Comparison of ENCODE assay signal across 8 cellular contexts in the genomic region with DNA sequence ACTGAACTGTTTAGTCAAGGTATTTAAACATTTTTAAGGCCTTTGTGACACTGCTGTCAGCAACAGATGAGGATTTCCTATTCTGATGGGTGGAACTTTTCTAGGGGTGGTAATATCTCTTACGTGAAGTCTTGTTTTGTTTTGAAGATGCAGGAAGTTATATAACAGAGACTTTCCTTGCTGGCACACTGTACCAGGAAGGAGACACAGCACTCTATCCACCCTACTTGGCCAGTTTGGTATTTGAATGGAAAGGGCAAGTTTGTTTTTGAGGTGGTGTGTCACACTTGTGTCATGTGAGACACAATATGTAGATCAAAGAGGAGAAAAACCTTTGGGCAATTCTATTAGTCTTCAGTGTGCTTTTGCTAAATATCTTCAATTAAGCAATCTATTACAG. TPM values are rescaled to one million over a fixed set of nuclear protein-coding genes. Genes with fewer than 3 reads are reported as not detected.
A peak's percentile ranks its signal among the peaks of the same experiment; 100 is the strongest.
DNase-seq lines count a peak whose midpoint lies in the region; ATAC-seq and TF ChIP-seq lines count a peak whose summit lies in the region.

No MANE protein-coding gene starts in this region.

- ATAC-seq in GM21529 (IDR thresholded peaks at IDR 0.05; ENCODE audit: unreplicated experiment), result peak; percentile 45

- DNase-seq in CD4-positive, alpha-beta memory T cell, result peak; percentile 78 to 85 (median 84)
- DNase-seq in T-helper 22 cell (ENCODE audit: low read depth), result peak; percentile 45
- peak; percentile 32 for DNase-seq in kidney tubule cell (ENCODE audit: low spot score)
- DNase-seq in NCI-H526 (lab: John Stamatoyannopoulos, UW), result no peak
- DNase-seq in NCI-H2107 (lab: John Stamatoyannopoulos, UW), result no peak
- DNase-seq in progenitor cell of endocrine pancreas (ENCODE audit: low spot score, unreplicated experiment), result no peak
- DNase-seq in NCI-H1436 treated with DMSO at 0.1 percent for 48 hours (lab: John Stamatoyannopoulos, UW), result no peak

- intact Hi-C loops in CD4-positive, alpha-beta memory T cell (cut with micrococcal nuclease), result loop anchor here (1.0 to 2.0 kb wide), 4 partner anchors 51 to 191 kb away; partner anchors contain the start of genes FAM177A1, PRORP and SRP54

- peak overlapping the region; percentile 42 to 79 (median 50) for H3K4me3 Mint-ChIP-seq in CD4-positive, alpha-beta memory T cell
- no peak overlapping the region for H3K4me3 Mint-ChIP-seq in progenitor cell of endocrine pancreas (ENCODE audit: low read depth)

- H3K4me1 ChIP-seq in CD4-positive, alpha-beta memory T cell (ENCODE audit: insufficient read depth, low read length), result peaks cover 34% of the 10 kb centered on the region

- H3K27ac ChIP-seq in CD4-positive, alpha-beta memory T cell (ENCODE audit: low read depth, low read length), result peak overlapping the region; percentile 79

- CTCF ChIA-PET in CD4-positive, alpha-beta memory T cell (lab: Charles Lee; ENCODE audit: partially characterized antibody), result interaction anchor here (1.4 to 1.7 kb wide), 2 partner anchors 53 to 56 kb away, joined by 3 to 5 read pairs; partner anchors contain the start of gene BAZ1A

- H3K27ac Mint-ChIP-seq in CD4-positive, alpha-beta memory T cell, result peak overlapping the region; percentile 90 to 100 (median 98)
- H3K27ac Mint-ChIP-seq in progenitor cell of endocrine pancreas, result no peak overlapping the region

- no peak for TF ChIP-seq CTCF in progenitor cell of endocrine pancreas (IDR thresholded peaks at IDR 0.05; ENCODE audit: unreplicated experiment)

- H3K4me1 Mint-ChIP-seq in CD4-positive, alpha-beta memory T cell, result peaks cover 22 to 37% (median 30%) of the 10 kb centered on the region in 4 donors
- peaks cover 3% of the 10 kb centered on the region for H3K4me1 Mint-ChIP-seq in progenitor cell of endocrine pancreas (ENCODE audit: low read depth)

- peak overlapping the region in 1 of 2 donors; percentile 53 for H3K4me3 ChIP-seq in CD4-positive, alpha-beta memory T cell (ENCODE audit: low read length in 2 of 2)

- H3K27me3 ChIP-seq in CD4-positive, alpha-beta memory T cell (ENCODE audit: insufficient read depth, low read length), result no peaks in the 10 kb centered on the region

- H3K36me3 Mint-ChIP-seq in CD4-positive, alpha-beta memory T cell, result peaks cover 1 to 4% of the 10 kb centered on the region in 2 donors
- H3K36me3 Mint-ChIP-seq in progenitor cell of endocrine pancreas (ENCODE audit: insufficient read depth), result peaks cover 3% of the 10 kb centered on the region

- no peaks in the 10 kb centered on the region for H3K27me3 Mint-ChIP-seq in CD4-positive, alpha-beta memory T cell
- H3K27me3 Mint-ChIP-seq in progenitor cell of endocrine pancreas, result no peaks in the 10 kb centered on the region

- H3K9me3 ChIP-seq in CD4-positive, alpha-beta memory T cell (ENCODE audit: control insufficient read depth in 1 of 2, low read length in 2 of 2), result no peaks in the 10 kb centered on the region

- POLR2A ChIA-PET in CD4-positive, alpha-beta memory T cell (lab: Charles Lee; ENCODE audit: partially characterized antibody), result interaction anchor here (0.9 to 1.9 kb wide), 10 partner anchors 16 to 486 kb away, joined by 3 to 57 read pairs (median 6); partner anchors contain the start of genes BAZ1A, FAM177A1, NFKBIA and SRP54

- no peaks in the 10 kb centered on the region for H3K36me3 ChIP-seq in CD4-positive, alpha-beta memory T cell (ENCODE audit: insufficient read depth, low read length)

- H3K9me3 Mint-ChIP-seq in CD4-positive, alpha-beta memory T cell, result peaks cover 0 to 2% (median 0%) of the 10 kb centered on the region in 8 donors
- peaks cover 4% of the 10 kb centered on the region for H3K9me3 Mint-ChIP-seq in progenitor cell of endocrine pancreas (ENCODE audit: low read depth)

RNA-seq across cellular contexts. Expression of gene SRP54, which starts 51.6 kb away (rescaled TPM):
- 10 to 100 TPM; 59.8 to 62.7 TPM for total RNA-seq in CD4-positive, alpha-beta memory T cell
- polyA plus RNA-seq in CD4-positive, alpha-beta memory T cell, result 10 to 100 TPM; 31.6 to 49.2 TPM
- 61.1 and 62.0 TPM in 2 replicates for total RNA-seq in progenitor cell of endocrine pancreas

RNA-seq across cellular contexts. Expression of gene BAZ1A, which starts 56.0 kb away (rescaled TPM):
- total RNA-seq in CD4-positive, alpha-beta memory T cell, result 10 to 100 TPM; 54.1 to 56.4 TPM
- polyA plus RNA-seq in CD4-positive, alpha-beta memory T cell, result 10 to 100 TPM in 1 of 2 donors, 1 to 10 TPM in 1; 5.6 to 16.4 TPM
- total RNA-seq in progenitor cell of endocrine pancreas, result 41.2 and 42.8 TPM in 2 replicates

Comparison
In these comparisons a context has a peak if more than half of its experiments do, and no peak if none do; other contexts are left out.
1. DNase-seq: peak in CD4-positive, alpha-beta memory T cell (5 of 5), T-helper 22 cell (single experiment) and kidney tubule cell (single experiment); none in NCI-H526 (0 of 2), NCI-H2107 (single experiment), progenitor cell of endocrine pancreas (single experiment) and NCI-H1436 treated with DMSO at 0.1 percent for 48 hours (single experiment).